ENCODE assay signal across 1 cellular context in genomic region chr9:101433229-101433628, GRCh38.
TF ChIP-seq lines count a peak whose summit lies in the region.

No MANE protein-coding gene starts in this region.

TF ChIP-seq in HepG2, 621 proteins besides CTCF, POLR2A, EP300 and RAD21 (continued from another document and continues in another):
- TF ChIP-seq IRF1 (CRISPR knock-in tag; IDR thresholded peaks at IDR 0.05; ENCODE audit: low read depth) (no peak), ZNF670 (CRISPR knock-in tag; IDR thresholded peaks at IDR 0.05; ENCODE audit: borderline replicate concordance) (no peak), ZNF275 (CRISPR knock-in tag; IDR thresholded peaks at IDR 0.05; ENCODE audit: borderline replicate concordance) (no peak; the same call in 1 of the 2 replicates), SPEN (CRISPR knock-in tag; IDR thresholded peaks at IDR 0.05; ENCODE audit: low read depth) (peak; percentile 23; the same call in 1 of the 2 replicates), PRDM4 (CRISPR knock-in tag; IDR thresholded peaks at IDR 0.05; ENCODE audit: borderline replicate concordance) (no peak), ZC3H4 (CRISPR knock-in tag; IDR thresholded peaks at IDR 0.05; ENCODE audit: borderline replicate concordance) (no peak), CEBPB (IDR thresholded peaks at IDR 0.05; ENCODE audit: borderline replicate concordance, low read depth, low read length) (no peak), ARNT2 (CRISPR knock-in tag; IDR thresholded peaks at IDR 0.05; ENCODE audit: low read depth) (no peak), ETS1 (CRISPR knock-in tag; IDR thresholded peaks at IDR 0.05) (no peak), SALL2 (CRISPR knock-in tag; IDR thresholded peaks at IDR 0.05) (no peak), ZSCAN9 (CRISPR knock-in tag; IDR thresholded peaks at IDR 0.05; ENCODE audit: borderline replicate concordance) (no peak), ZNF878 (CRISPR knock-in tag; IDR thresholded peaks at IDR 0.05) (0 out of 2 replicates have a peak, but pooled peaks have one; percentile 23), KDM5A (IDR thresholded peaks at IDR 0.05; ENCODE audit: borderline replicate concordance, low read length) (no peak; the same call in 1 of the 2 replicates), ZNF503 (CRISPR knock-in tag; IDR thresholded peaks at IDR 0.05) (peak; percentile 69; the same call in 1 of the 2 replicates), NR2F2 (IDR thresholded peaks at IDR 0.05; ENCODE audit: borderline replicate concordance, low read depth) (peak; percentile 91), ZNF704 (CRISPR knock-in tag; IDR thresholded peaks at IDR 0.05; ENCODE audit: borderline replicate concordance) (no peak), TBX3 (IDR thresholded peaks at IDR 0.05; ENCODE audit: borderline replicate concordance) (peak; percentile 64; the same call in 1 of the 2 replicates), ZMAT3 (CRISPR knock-in tag; conservative IDR thresholded peaks at IDR 0.05) (no peak), KDM2A (CRISPR knock-in tag; IDR thresholded peaks at IDR 0.05; ENCODE audit: borderline replicate concordance, low read depth) (no peak), ZNF274 (CRISPR knock-in tag; IDR thresholded peaks at IDR 0.05) (no peak), ATF3 (CRISPR knock-in tag; IDR thresholded peaks at IDR 0.05) (no peak), HNRNPLL (IDR thresholded peaks at IDR 0.05; ENCODE audit: low read depth, low read length, poor library complexity, severe bottlenecking) (no peak), ZNF382 (CRISPR knock-in tag; IDR thresholded peaks at IDR 0.05; ENCODE audit: borderline replicate concordance) (no peak), E2F2 (CRISPR knock-in tag; IDR thresholded peaks at IDR 0.05; ENCODE audit: borderline replicate concordance) (no peak), GATAD1 (CRISPR knock-in tag; IDR thresholded peaks at IDR 0.05) (no peak), IKZF5 (CRISPR knock-in tag; IDR thresholded peaks at IDR 0.05) (peak; percentile 78; the same call in 1 of the 2 replicates), ZBTB1 (CRISPR knock-in tag; IDR thresholded peaks at IDR 0.05; ENCODE audit: borderline replicate concordance) (no peak), ZNF484 (CRISPR knock-in tag; IDR thresholded peaks at IDR 0.05; ENCODE audit: borderline replicate concordance, low read depth) (no peak), PREB (CRISPR knock-in tag; IDR thresholded peaks at IDR 0.05) (no peak), HOXA7 (CRISPR knock-in tag; IDR thresholded peaks at IDR 0.05) (no peak), ZFP37 (CRISPR knock-in tag; IDR thresholded peaks at IDR 0.05; ENCODE audit: borderline replicate concordance) (no peak), ZNF234 (CRISPR knock-in tag; conservative IDR thresholded peaks at IDR 0.05) (no peak), ZNF570 (CRISPR knock-in tag; IDR thresholded peaks at IDR 0.05; ENCODE audit: borderline replicate concordance) (no peak), ZBTB8A (CRISPR knock-in tag; IDR thresholded peaks at IDR 0.05; ENCODE audit: borderline replicate concordance, low read depth) (no peak), SAP130 (CRISPR knock-in tag; IDR thresholded peaks at IDR 0.05; ENCODE audit: low read depth) (peak; percentile 89), EED (CRISPR knock-in tag; IDR thresholded peaks at IDR 0.05) (no peak), KLF6 (CRISPR knock-in tag; IDR thresholded peaks at IDR 0.05) (peak; percentile 46; the same call in 1 of the 2 replicates), NFAT5 (CRISPR knock-in tag; IDR thresholded peaks at IDR 0.05) (no peak), KLF12 (CRISPR knock-in tag; IDR thresholded peaks at IDR 0.05; ENCODE audit: borderline replicate concordance) (no peak), DDIT3 (CRISPR knock-in tag; IDR thresholded peaks at IDR 0.05) (no peak)
